ENCODE assay signal across 8 cellular contexts in genomic region chr17:29590979-29591736, GRCh38. TPM values are rescaled to one million over a fixed set of nuclear protein-coding genes. Genes with fewer than 3 reads are reported as not detected.
A peak's percentile ranks its signal among the peaks of the same experiment; 100 is the strongest.
DNase-seq lines count a peak whose midpoint lies in the region; ATAC-seq and TF ChIP-seq lines count a peak whose summit lies in the region.

No MANE protein-coding gene starts in this region.

- in situ Hi-C loops in transverse colon (cut with MboI; ENCODE audit: low pct_ligation_motif_present in 1 of 4, low pct_unique_long_range_greater_than_20kb in 1 of 4, low sequenced_read_pairs in 3 of 4), result no loop called here

- no peak for ATAC-seq in HG03521 (IDR thresholded peaks at IDR 0.05; ENCODE audit: unreplicated experiment)
- ATAC-seq in HG02678 (IDR thresholded peaks at IDR 0.05; ENCODE audit: unreplicated experiment), result no peak

- no peaks in the 10 kb centered on the region for H3K9me3 ChIP-seq in KOPT-K1 (ENCODE audit: insufficient read depth, low read length, poor library complexity, severe bottlenecking)
- H3K9me3 ChIP-seq in ectodermal cell (ENCODE audit: control insufficient read depth, low read length), result no peaks in the 10 kb centered on the region
- no peaks in the 10 kb centered on the region for H3K9me3 ChIP-seq in transverse colon

- H3K27ac ChIP-seq in KOPT-K1 (ENCODE audit: low read depth, low read length, poor library complexity, severe bottlenecking) (peak overlapping the region; percentile 32), ectodermal cell (ENCODE audit: insufficient read depth, low read depth, low read length, poor library complexity, severe bottlenecking) (no peak overlapping the region), transverse colon (peak overlapping the region; percentile 85 to 93 (median 90))

- TF ChIP-seq CTCF in transverse colon (IDR thresholded peaks at IDR 0.05), result no peak

- DNase-seq in DMS114 treated with DMSO at 0.1 percent for 48 hours (lab: John Stamatoyannopoulos, UW; ENCODE audit: unreplicated experiment) (peak; percentile 43), T1000 (lab: John Stamatoyannopoulos, UW) (peak; percentile 60), midbrain (lab: John Stamatoyannopoulos, UW) (peak; percentile 32), transverse colon (peak; percentile 42)

- TF ChIP-seq POLR2A in transverse colon (IDR thresholded peaks at IDR 0.05), result no peak

- TF ChIP-seq EP300 in transverse colon (IDR thresholded peaks at IDR 0.05; ENCODE audit: low read depth), result no peak

- H3K27me3 ChIP-seq in ectodermal cell (ENCODE audit: control insufficient read depth, insufficient read depth, low read length, poor library complexity, severe bottlenecking) (peaks cover 16% of the 10 kb centered on the region), transverse colon (no peaks in the 10 kb centered on the region)

- 1% methylated on average over 38 of the region's 38 CpGs for WGBS in ectodermal cell, 2 experiments
- 10 to 32% methylated on average over 2 to 33 of the region's 38 CpGs for WGBS in transverse colon (ENCODE audit: low coverage in 1 of 2), 2 donors

- intact Hi-C loops in transverse colon (cut with DNase I; ENCODE audit: low total_unique reads), result no loop called here

- no peaks in the 10 kb centered on the region for H3K36me3 ChIP-seq in KOPT-K1 (ENCODE audit: insufficient read depth, low read length)
- H3K36me3 ChIP-seq in ectodermal cell (ENCODE audit: control insufficient read depth, insufficient read depth, low read length), result no peaks in the 10 kb centered on the region
- H3K36me3 ChIP-seq in transverse colon, result no peaks in the 10 kb centered on the region

- H3K4me1 ChIP-seq in ectodermal cell (ENCODE audit: control insufficient read depth, insufficient read depth, low read length) (peaks cover 61% of the 10 kb centered on the region), transverse colon (peaks cover 40 to 63% (median 56%) of the 10 kb centered on the region in 4 donors)

- peak overlapping the region; percentile 42 for H3K4me3 ChIP-seq in ectodermal cell (ENCODE audit: insufficient read depth, low read depth, low read length)
- peak overlapping the region in 2 of 4 donors; percentile 8 to 30 for H3K4me3 ChIP-seq in transverse colon

RNA-seq across cellular contexts. Expression of gene GIT1, which starts 1.7 kb away (rescaled TPM):
- 70.2 TPM for polyA plus RNA-seq in ectodermal cell (2013, experiment 1 of 4)
- 58.0 TPM for polyA plus RNA-seq in ectodermal cell (2013, experiment 2 of 4)
- 53.3 TPM for polyA plus RNA-seq in ectodermal cell (2013, experiment 3 of 4)
- 54.0 TPM for polyA plus RNA-seq in ectodermal cell (2013, experiment 4 of 4)
- 10 to 100 TPM; 39.2 to 71.8 (median 41.3) TPM for total RNA-seq in transverse colon

RNA-seq across cellular contexts. Expression of gene ANKRD13B, which starts 1.8 kb away (rescaled TPM):
- polyA plus RNA-seq in ectodermal cell (2013, experiment 1 of 4), result 20.8 TPM
- polyA plus RNA-seq in ectodermal cell (2013, experiment 2 of 4), result 13.3 TPM
- 16.9 TPM for polyA plus RNA-seq in ectodermal cell (2013, experiment 3 of 4)
- 17.1 TPM for polyA plus RNA-seq in ectodermal cell (2013, experiment 4 of 4)
- total RNA-seq in transverse colon, result 1 to 10 TPM; 2.9 to 8.6 (median 5.6) TPM

RNA-seq across cellular contexts. Expression of gene TP53I13, which starts 22.7 kb away (rescaled TPM):
- polyA plus RNA-seq in ectodermal cell (2013, experiment 1 of 4), result 24.8 TPM
- 23.0 TPM for polyA plus RNA-seq in ectodermal cell (2013, experiment 2 of 4)
- polyA plus RNA-seq in ectodermal cell (2013, experiment 3 of 4), result 24.5 TPM
- 30.6 TPM for polyA plus RNA-seq in ectodermal cell (2013, experiment 4 of 4)
- 100 to 1,000 TPM in 1 of 4 donors, 10 to 100 TPM in 3; 47.8 to 144 (median 87.7) TPM for total RNA-seq in transverse colon

RNA-seq across cellular contexts. Expression of gene ABHD15, which starts 24.3 kb away (rescaled TPM):
- polyA plus RNA-seq in ectodermal cell (2013, experiment 1 of 4), result 2.0 TPM
- 1.3 TPM for polyA plus RNA-seq in ectodermal cell (2013, experiment 2 of 4)
- 1.1 TPM for polyA plus RNA-seq in ectodermal cell (2013, experiment 3 of 4)
- 1.3 TPM for polyA plus RNA-seq in ectodermal cell (2013, experiment 4 of 4)
- 10 to 100 TPM; 18.7 to 38.0 (median 24.6) TPM for total RNA-seq in transverse colon

RNA-seq across cellular contexts. Expression of gene CORO6, which starts 31.6 kb away (rescaled TPM):
- 5.9 TPM for polyA plus RNA-seq in ectodermal cell (2013, experiment 1 of 4)
- 3.9 TPM for polyA plus RNA-seq in ectodermal cell (2013, experiment 2 of 4)
- 5.7 TPM for polyA plus RNA-seq in ectodermal cell (2013, experiment 3 of 4)
- polyA plus RNA-seq in ectodermal cell (2013, experiment 4 of 4), result 5.9 TPM
- 10 to 100 TPM; 12.2 to 37.4 (median 13.9) TPM for total RNA-seq in transverse colon
